24 cellular contexts compared by ENCODE assay signal in the genomic region with DNA sequence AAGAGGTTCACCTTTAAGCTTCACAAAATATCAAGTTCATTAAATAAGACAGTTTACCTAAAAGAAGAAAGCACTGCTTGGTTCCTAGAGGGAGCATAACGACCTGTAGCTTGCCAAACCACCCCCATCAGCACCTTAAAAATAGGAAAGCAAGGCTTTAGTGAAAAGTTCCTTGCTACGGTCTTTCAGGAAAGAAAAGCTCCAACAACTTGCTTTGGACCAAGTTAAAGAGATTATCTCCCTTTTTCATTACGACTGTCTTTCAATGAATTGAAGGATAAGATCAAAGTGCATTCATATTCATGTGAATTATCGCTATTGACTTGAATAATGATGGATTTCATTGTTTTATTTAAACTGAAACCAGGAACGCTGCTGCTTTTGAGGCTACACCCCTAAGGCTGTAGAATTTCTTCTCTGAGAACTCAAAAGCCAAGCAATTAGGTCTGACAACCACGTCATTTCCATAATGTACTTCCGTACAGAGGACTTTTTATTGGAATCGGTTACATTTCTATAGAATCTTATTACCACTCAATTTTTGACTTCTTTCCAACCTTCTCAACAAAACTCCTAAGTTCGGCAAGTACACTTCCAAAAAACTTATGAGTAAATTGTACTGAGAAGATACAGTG. TPM values are rescaled to one million over a fixed set of nuclear protein-coding genes. Genes with fewer than 3 reads are reported as not detected.
DNase-seq lines count a peak whose midpoint lies in the region; TF ChIP-seq lines count a peak whose summit lies in the region.
"Had no signal": no experiment of that assay in that cellular context is flagged by ENCODE, and none has a peak within 500 bp of the region (broad histone marks: within the 10 kb centered on the region; RNA-seq: fewer than 3 reads in every experiment).

No MANE protein-coding gene starts in this region.

- H3K9me3 Mint-ChIP-seq in T-helper 2 cell treated with Interferon-gamma antibody and Interleukin-4, amounts not matched to agents 5 μg/mL and 100 μg/mL, for 36 hours: peaks cover 6% of the 10 kb centered on the region

- peaks cover 68% of the 10 kb centered on the region for H3K27me3 Mint-ChIP-seq in T-helper 2 cell treated with Interferon-gamma antibody and Interleukin-4, amounts not matched to agents 5 μg/mL and 100 μg/mL, for 36 hours (ENCODE audit: low read depth)

- H3K36me3 ChIP-seq in A673 (ENCODE audit: insufficient read depth, low read length, poor library complexity, severe bottlenecking): no peaks in the 10 kb centered on the region
- H3K36me3 ChIP-seq in effector memory CD4-positive, alpha-beta T cell (ENCODE audit: control insufficient read depth, insufficient read depth, low read length): no peaks in the 10 kb centered on the region
- H3K36me3 ChIP-seq: upper lobe of right lung had no signal

- POLR2A ChIA-PET in A673 (lab: Charles Lee; ENCODE audit: low non-redundant PET): no interaction called here

- H3K9me3 ChIP-seq in A673 (ENCODE audit: low read depth, low read length, poor library complexity, severe bottlenecking): no peaks in the 10 kb centered on the region
- no peaks in the 10 kb centered on the region for H3K9me3 ChIP-seq in effector memory CD4-positive, alpha-beta T cell (ENCODE audit: control insufficient read depth, low read length)
- H3K9me3 ChIP-seq: upper lobe of right lung had no signal

- H3K4me3 ChIP-seq in A673 (ENCODE audit: low read depth, low read length, poor library complexity, severe bottlenecking): peak overlapping the region; percentile 8
- H3K4me3 ChIP-seq in effector memory CD4-positive, alpha-beta T cell (ENCODE audit: insufficient read depth, low read depth, low read length, poor library complexity, severe bottlenecking): no peak overlapping the region
- H3K4me3 ChIP-seq: hepatocyte, skin epidermis, upper lobe of right lung had no signal

- no peak overlapping the region for H3K27ac ChIP-seq in A673 (ENCODE audit: low read depth, low read length, poor library complexity, severe bottlenecking)
- no peak overlapping the region for H3K27ac ChIP-seq in effector memory CD4-positive, alpha-beta T cell (ENCODE audit: insufficient read depth, low read length, poor library complexity, severe bottlenecking)
- H3K27ac ChIP-seq: dorsolateral prefrontal cortex, epithelial cell of prostate, hepatocyte, RWPE1, skin epidermis, upper lobe of right lung had no signal

- no TSS peak for BruUV-seq in A673 (replicated peaks; lab: Mats Ljungman, UMichigan)

- DNase-seq in T-helper 2 cell treated with Interferon-gamma antibody and Interleukin-4, amounts not matched to agents 5 μg/mL and 100 μg/mL, for 36 hours (ENCODE audit: low spot score): no peak
- DNase-seq in T-helper 2 cell (no peak), A673 (ENCODE audit: low spot score) (no peak), NAMALWA (ENCODE audit: low spot score) (peak; percentile 30), left kidney (ENCODE audit: low read depth, low spot score) (peak; percentile 25), GM19240 (ENCODE audit: insufficient read length, low spot score) (no peak), D341Med (ENCODE audit: low spot score) (no peak)
- no peak for DNase-seq in effector memory CD4-positive, alpha-beta T cell
- DNase-seq: activated CD4-positive, alpha-beta T cell treated with anti-CD3 and anti-CD28 coated beads, Interleukin-2, amount 50 U/mL, for 48 hours; C1 segment of cervical spinal cord; DMS153; dorsolateral prefrontal cortex; foreskin fibroblast; naive thymus-derived CD4-positive, alpha-beta T cell; NCI-H187; NCI-H345; upper lobe of right lung had no signal

- CTCF ChIA-PET in A673 (lab: Charles Lee): no interaction called here

- H3K36me3 Mint-ChIP-seq in T-helper 2 cell treated with Interferon-gamma antibody and Interleukin-4, amounts not matched to agents 5 μg/mL and 100 μg/mL, for 36 hours (ENCODE audit: low read depth): peaks cover 8% of the 10 kb centered on the region

- peaks cover 56% of the 10 kb centered on the region for H3K27me3 ChIP-seq in A673 (replicated peaks; ENCODE audit: insufficient read depth, low read depth, low read length, poor library complexity)
- peaks cover 71% of the 10 kb centered on the region for H3K27me3 ChIP-seq in effector memory CD4-positive, alpha-beta T cell (replicated peaks; ENCODE audit: control insufficient read depth, insufficient read depth, low read length, poor library complexity, severe bottlenecking)

- TF ChIP-seq CTCF in A673 (conservative IDR thresholded peaks at IDR 0.05; ENCODE audit: low read depth, low read length): no peak

- H3K27ac Mint-ChIP-seq in T-helper 2 cell treated with Interferon-gamma antibody and Interleukin-4, amounts not matched to agents 5 μg/mL and 100 μg/mL, for 36 hours: no peak overlapping the region

- H3K4me1 ChIP-seq in A673 (ENCODE audit: insufficient read depth, low read length, poor library complexity, severe bottlenecking): peaks cover 22% of the 10 kb centered on the region
- peaks cover 53% of the 10 kb centered on the region for H3K4me1 ChIP-seq in effector memory CD4-positive, alpha-beta T cell (ENCODE audit: control insufficient read depth, insufficient read depth, low read length, poor library complexity, severe bottlenecking)

- intact Hi-C loops in A673 (cut with micrococcal nuclease; ENCODE audit: unreplicated experiment): no loop called here

- H3K4me3 Mint-ChIP-seq in T-helper 2 cell treated with Interferon-gamma antibody and Interleukin-4, amounts not matched to agents 5 μg/mL and 100 μg/mL, for 36 hours: peak overlapping the region; percentile 48

- peaks cover 44% of the 10 kb centered on the region for H3K4me1 Mint-ChIP-seq in T-helper 2 cell treated with Interferon-gamma antibody and Interleukin-4, amounts not matched to agents 5 μg/mL and 100 μg/mL, for 36 hours (ENCODE audit: low read depth)

RNA-seq across cellular contexts. Expression of a gene that starts 6.9 kb away (rescaled TPM):
- total RNA-seq in A673 (2021): 0.39 and 0.74 TPM in 2 replicates
- total RNA-seq: cardiac septum, lung microvascular endothelial cell, posterior vena cava, upper lobe of right lung had no signal

RNA-seq across cellular contexts. Expression of a gene that starts 17.5 kb away (rescaled TPM):
- 65.3 and 85.2 TPM in 2 replicates for total RNA-seq in A673 (2021)

RNA-seq across cellular contexts. Expression of a gene that starts 22.2 kb away (rescaled TPM):
- 66.0 and 72.6 TPM in 2 replicates for total RNA-seq in A673 (2021)

Comparison
In these comparisons a context has a peak if more than half of its experiments do, and no peak if none do; other contexts are left out.
1. DNase-seq: peak in NAMALWA (single experiment) and left kidney (single experiment); none in T-helper 2 cell treated with Interferon-gamma antibody and Interleukin-4, amounts not matched to agents 5 μg/mL and 100 μg/mL, for 36 hours (single experiment), T-helper 2 cell (0 of 5), A673 (single experiment), GM19240 (single experiment), effector memory CD4-positive, alpha-beta T cell (0 of 3) and D341Med (single experiment).